Comparison of ENCODE assay signal across 8 cellular contexts in the genomic region with DNA sequence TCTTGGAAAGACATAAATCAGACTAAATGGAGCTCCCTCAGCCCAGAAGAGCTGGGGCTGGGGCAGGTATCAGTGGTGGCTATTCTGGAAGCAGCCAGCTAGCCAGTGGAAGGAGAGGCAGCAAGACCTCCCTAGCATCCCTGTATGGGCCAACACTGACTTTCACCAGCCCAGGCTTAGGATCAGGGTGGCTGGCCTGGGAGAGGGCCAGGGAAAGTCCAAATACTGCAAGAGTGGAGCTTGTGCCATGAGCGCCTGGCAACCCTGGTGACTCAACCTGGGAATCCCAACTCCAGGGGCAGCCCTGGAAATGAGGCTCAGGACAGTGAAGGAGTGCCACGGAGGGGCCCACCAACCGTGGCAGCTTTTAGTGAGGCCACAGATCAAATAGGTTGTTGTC. TPM values are rescaled to one million over a fixed set of nuclear protein-coding genes. Genes with fewer than 3 reads are reported as not detected.
DNase-seq lines count a peak whose midpoint lies in the region; TF ChIP-seq lines count a peak whose summit lies in the region.

No MANE protein-coding gene starts in this region.

- peak overlapping the region; percentile 50 for H3K27ac ChIP-seq in SJCRH30
- peak overlapping the region; percentile 97 for H3K27ac ChIP-seq in rectal smooth muscle tissue (ENCODE audit: low read depth, low read length)
- H3K27ac ChIP-seq in WERI-Rb-1, result no peak overlapping the region

- H3K4me3 ChIP-seq in SJCRH30, result no peak overlapping the region
- no peak overlapping the region for H3K4me3 ChIP-seq in fibroblast of mammary gland (ENCODE audit: control insufficient read depth, low read depth, low read length)
- H3K4me3 ChIP-seq in rectal smooth muscle tissue (ENCODE audit: low read length), result no peak overlapping the region
- no peak overlapping the region for H3K4me3 ChIP-seq in WERI-Rb-1 (ENCODE audit: low read depth, low read length)

- no peaks in the 10 kb centered on the region for H3K9me3 ChIP-seq in SJCRH30 (replicated peaks)
- no peaks in the 10 kb centered on the region for H3K9me3 ChIP-seq in WERI-Rb-1 (ENCODE audit: severe bottlenecking)

- DNase-seq in EL (peak; percentile 79), SJCRH30 (no peak), fibroblast of mammary gland (ENCODE audit: low read depth) (peak; percentile 43), GM19240 (ENCODE audit: insufficient read length, low spot score) (no peak), WERI-Rb-1 (no peak), HPDE6-E6E7 (ENCODE audit: extremely low spot score) (no peak), NCI-H524 (lab: John Stamatoyannopoulos, UW) (no peak)

- H3K4me1 ChIP-seq in SJCRH30 (peaks cover 27% of the 10 kb centered on the region), rectal smooth muscle tissue (ENCODE audit: control insufficient read depth, insufficient read depth, low read length) (peaks cover 18% of the 10 kb centered on the region)

- no peak overlapping the region for H3K9ac ChIP-seq in rectal smooth muscle tissue (ENCODE audit: low read length)

- no peaks in the 10 kb centered on the region for H3K36me3 ChIP-seq in SJCRH30
- no peaks in the 10 kb centered on the region for H3K36me3 ChIP-seq in rectal smooth muscle tissue (ENCODE audit: control insufficient read depth, insufficient read depth, low read length)
- no peaks in the 10 kb centered on the region for H3K36me3 ChIP-seq in WERI-Rb-1

- no peaks in the 10 kb centered on the region for H3K27me3 ChIP-seq in SJCRH30
- no peaks in the 10 kb centered on the region for H3K27me3 ChIP-seq in rectal smooth muscle tissue (ENCODE audit: control insufficient read depth, insufficient read depth, low read length)
- H3K27me3 ChIP-seq in WERI-Rb-1 (ENCODE audit: insufficient read depth, low read depth, severe bottlenecking), result no peaks in the 10 kb centered on the region

- TF ChIP-seq CTCF in fibroblast of mammary gland (conservative IDR thresholded peaks at IDR 0.05; ENCODE audit: control insufficient read depth, insufficient read depth, low read depth, low read length), result no peak
- TF ChIP-seq CTCF in WERI-Rb-1 (IDR thresholded peaks at IDR 0.05; ENCODE audit: low read depth, low read length), result no peak

RNA-seq across cellular contexts. Expression of gene IRF1, which starts 7.6 kb away (rescaled TPM):
- total RNA-seq in SJCRH30 (2014; rRNA removed; shearing (Covaris generic)), result 13.9 and 14.1 TPM in 2 replicates

RNA-seq across cellular contexts. Expression of gene IL5, which starts 45.2 kb away (rescaled TPM):
- not detected in 2 replicates for total RNA-seq in SJCRH30 (2014; rRNA removed; shearing (Covaris generic))

RNA-seq across cellular contexts. Expression of gene RAD50, which starts 58.6 kb away (rescaled TPM):
- total RNA-seq in SJCRH30 (2014; rRNA removed; shearing (Covaris generic)), result 23.3 and 28.2 TPM in 2 replicates

Comparison
In these comparisons a context has a peak if more than half of its experiments do, and no peak if none do; other contexts are left out.
1. DNase-seq: peak in EL (single experiment) and fibroblast of mammary gland (single experiment); none in SJCRH30 (0 of 2), GM19240 (single experiment), WERI-Rb-1 (single experiment), HPDE6-E6E7 (single experiment) and NCI-H524 (0 of 2).